Comparison of ENCODE assay signal across 2 cellular contexts in genomic region chr2:186820303-186820702, GRCh38.
TF ChIP-seq lines count a peak whose summit lies in the region.

No MANE protein-coding gene starts in this region.

TF ChIP-seq in GM23338, 12 proteins besides CTCF, POLR2A, EP300 and RAD21 (continued from another document):
- TF ChIP-seq, protein P1, sequence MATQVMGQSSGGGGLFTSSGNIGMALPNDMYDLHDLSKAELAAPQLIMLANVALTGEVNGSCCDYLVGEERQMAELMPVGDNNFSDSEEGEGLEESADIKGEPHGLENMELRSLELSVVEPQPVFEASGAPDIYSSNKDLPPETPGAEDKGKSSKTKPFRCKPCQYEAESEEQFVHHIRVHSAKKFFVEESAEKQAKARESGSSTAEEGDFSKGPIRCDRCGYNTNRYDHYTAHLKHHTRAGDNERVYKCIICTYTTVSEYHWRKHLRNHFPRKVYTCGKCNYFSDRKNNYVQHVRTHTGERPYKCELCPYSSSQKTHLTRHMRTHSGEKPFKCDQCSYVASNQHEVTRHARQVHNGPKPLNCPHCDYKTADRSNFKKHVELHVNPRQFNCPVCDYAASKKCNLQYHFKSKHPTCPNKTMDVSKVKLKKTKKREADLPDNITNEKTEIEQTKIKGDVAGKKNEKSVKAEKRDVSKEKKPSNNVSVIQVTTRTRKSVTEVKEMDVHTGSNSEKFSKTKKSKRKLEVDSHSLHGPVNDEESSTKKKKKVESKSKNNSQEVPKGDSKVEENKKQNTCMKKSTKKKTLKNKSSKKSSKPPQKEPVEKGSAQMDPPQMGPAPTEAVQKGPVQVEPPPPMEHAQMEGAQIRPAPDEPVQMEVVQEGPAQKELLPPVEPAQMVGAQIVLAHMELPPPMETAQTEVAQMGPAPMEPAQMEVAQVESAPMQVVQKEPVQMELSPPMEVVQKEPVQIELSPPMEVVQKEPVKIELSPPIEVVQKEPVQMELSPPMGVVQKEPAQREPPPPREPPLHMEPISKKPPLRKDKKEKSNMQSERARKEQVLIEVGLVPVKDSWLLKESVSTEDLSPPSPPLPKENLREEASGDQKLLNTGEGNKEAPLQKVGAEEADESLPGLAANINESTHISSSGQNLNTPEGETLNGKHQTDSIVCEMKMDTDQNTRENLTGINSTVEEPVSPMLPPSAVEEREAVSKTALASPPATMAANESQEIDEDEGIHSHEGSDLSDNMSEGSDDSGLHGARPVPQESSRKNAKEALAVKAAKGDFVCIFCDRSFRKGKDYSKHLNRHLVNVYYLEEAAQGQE (IDR thresholded peaks at IDR 0.05; ENCODE audit: unreplicated experiment): no peak
- TF ChIP-seq ZNF462 (CRISPR knock-in tag; IDR thresholded peaks at IDR 0.05) (no peak), CREB1 (CRISPR knock-in tag; IDR thresholded peaks at IDR 0.05; ENCODE audit: low read depth) (no peak), EZH2 (IDR thresholded peaks at IDR 0.05; ENCODE audit: low read depth, unreplicated experiment) (no peak), POLR2AphosphoS5 (IDR thresholded peaks at IDR 0.05; ENCODE audit: low read depth) (no peak), JUNB (IDR thresholded peaks at IDR 0.05; ENCODE audit: unreplicated experiment) (no peak), EZH2phosphoT487 (IDR thresholded peaks at IDR 0.05; ENCODE audit: unreplicated experiment) (no peak), STAT1 (IDR thresholded peaks at IDR 0.05; ENCODE audit: unreplicated experiment) (no peak)
- TF ChIP-seq, protein P2, sequence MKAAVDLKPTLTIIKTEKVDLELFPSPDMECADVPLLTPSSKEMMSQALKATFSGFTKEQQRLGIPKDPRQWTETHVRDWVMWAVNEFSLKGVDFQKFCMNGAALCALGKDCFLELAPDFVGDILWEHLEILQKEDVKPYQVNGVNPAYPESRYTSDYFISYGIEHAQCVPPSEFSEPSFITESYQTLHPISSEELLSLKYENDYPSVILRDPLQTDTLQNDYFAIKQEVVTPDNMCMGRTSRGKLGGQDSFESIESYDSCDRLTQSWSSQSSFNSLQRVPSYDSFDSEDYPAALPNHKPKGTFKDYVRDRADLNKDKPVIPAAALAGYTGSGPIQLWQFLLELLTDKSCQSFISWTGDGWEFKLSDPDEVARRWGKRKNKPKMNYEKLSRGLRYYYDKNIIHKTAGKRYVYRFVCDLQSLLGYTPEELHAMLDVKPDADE (IDR thresholded peaks at IDR 0.05): no peak
TF ChIP-seq in GM23338: peak in this region for 0.

TF ChIP-seq in GM12878, 131 proteins besides CTCF, POLR2A, EP300 and RAD21 (continued from another document):
- TF ChIP-seq, protein P3, sequence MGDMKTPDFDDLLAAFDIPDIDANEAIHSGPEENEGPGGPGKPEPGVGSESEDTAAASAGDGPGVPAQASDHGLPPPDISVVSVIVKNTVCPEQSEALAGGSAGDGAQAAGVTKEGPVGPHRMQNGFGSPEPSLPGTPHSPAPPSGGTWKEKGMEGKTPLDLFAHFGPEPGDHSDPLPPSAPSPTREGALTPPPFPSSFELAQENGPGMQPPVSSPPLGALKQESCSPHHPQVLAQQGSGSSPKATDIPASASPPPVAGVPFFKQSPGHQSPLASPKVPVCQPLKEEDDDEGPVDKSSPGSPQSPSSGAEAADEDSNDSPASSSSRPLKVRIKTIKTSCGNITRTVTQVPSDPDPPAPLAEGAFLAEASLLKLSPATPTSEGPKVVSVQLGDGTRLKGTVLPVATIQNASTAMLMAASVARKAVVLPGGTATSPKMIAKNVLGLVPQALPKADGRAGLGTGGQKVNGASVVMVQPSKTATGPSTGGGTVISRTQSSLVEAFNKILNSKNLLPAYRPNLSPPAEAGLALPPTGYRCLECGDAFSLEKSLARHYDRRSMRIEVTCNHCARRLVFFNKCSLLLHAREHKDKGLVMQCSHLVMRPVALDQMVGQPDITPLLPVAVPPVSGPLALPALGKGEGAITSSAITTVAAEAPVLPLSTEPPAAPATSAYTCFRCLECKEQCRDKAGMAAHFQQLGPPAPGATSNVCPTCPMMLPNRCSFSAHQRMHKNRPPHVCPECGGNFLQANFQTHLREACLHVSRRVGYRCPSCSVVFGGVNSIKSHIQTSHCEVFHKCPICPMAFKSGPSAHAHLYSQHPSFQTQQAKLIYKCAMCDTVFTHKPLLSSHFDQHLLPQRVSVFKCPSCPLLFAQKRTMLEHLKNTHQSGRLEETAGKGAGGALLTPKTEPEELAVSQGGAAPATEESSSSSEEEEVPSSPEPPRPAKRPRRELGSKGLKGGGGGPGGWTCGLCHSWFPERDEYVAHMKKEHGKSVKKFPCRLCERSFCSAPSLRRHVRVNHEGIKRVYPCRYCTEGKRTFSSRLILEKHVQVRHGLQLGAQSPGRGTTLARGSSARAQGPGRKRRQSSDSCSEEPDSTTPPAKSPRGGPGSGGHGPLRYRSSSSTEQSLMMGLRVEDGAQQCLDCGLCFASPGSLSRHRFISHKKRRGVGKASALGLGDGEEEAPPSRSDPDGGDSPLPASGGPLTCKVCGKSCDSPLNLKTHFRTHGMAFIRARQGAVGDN (IDR thresholded peaks at IDR 0.05): no peak
- TF ChIP-seq SP1 (IDR thresholded peaks at IDR 0.05; ENCODE audit: low read depth, low read length) (no peak), HDGF (IDR thresholded peaks at IDR 0.05) (no peak), NFYA (IDR thresholded peaks at IDR 0.05; ENCODE audit: borderline replicate concordance, low read depth, low read length) (no peak), ZNF384 (IDR thresholded peaks at IDR 0.05; ENCODE audit: borderline replicate concordance, low read depth, low read length) (no peak), RCOR1 (conservative IDR thresholded peaks at IDR 0.05; ENCODE audit: low read depth, low read length) (no peak), CREB1 (IDR thresholded peaks at IDR 0.05; ENCODE audit: low read depth) (no peak), WRNIP1 (IDR thresholded peaks at IDR 0.05; ENCODE audit: borderline replicate concordance, low read depth, low read length) (no peak)
- TF ChIP-seq, protein P4, sequence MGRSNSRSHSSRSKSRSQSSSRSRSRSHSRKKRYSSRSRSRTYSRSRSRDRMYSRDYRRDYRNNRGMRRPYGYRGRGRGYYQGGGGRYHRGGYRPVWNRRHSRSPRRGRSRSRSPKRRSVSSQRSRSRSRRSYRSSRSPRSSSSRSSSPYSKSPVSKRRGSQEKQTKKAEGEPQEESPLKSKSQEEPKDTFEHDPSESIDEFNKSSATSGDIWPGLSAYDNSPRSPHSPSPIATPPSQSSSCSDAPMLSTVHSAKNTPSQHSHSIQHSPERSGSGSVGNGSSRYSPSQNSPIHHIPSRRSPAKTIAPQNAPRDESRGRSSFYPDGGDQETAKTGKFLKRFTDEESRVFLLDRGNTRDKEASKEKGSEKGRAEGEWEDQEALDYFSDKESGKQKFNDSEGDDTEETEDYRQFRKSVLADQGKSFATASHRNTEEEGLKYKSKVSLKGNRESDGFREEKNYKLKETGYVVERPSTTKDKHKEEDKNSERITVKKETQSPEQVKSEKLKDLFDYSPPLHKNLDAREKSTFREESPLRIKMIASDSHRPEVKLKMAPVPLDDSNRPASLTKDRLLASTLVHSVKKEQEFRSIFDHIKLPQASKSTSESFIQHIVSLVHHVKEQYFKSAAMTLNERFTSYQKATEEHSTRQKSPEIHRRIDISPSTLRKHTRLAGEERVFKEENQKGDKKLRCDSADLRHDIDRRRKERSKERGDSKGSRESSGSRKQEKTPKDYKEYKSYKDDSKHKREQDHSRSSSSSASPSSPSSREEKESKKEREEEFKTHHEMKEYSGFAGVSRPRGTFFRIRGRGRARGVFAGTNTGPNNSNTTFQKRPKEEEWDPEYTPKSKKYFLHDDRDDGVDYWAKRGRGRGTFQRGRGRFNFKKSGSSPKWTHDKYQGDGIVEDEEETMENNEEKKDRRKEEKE (IDR thresholded peaks at IDR 0.05): no peak
TF ChIP-seq in GM12878: peak in this region for 0.
